In genomic region chr10:126124044-126124443, GRCh38 we compare ENCODE assay signal across 2 cellular contexts.
A peak's percentile ranks its signal among the peaks of the same experiment; 100 is the strongest.
TF ChIP-seq lines count a peak whose summit lies in the region.

No MANE protein-coding gene starts in this region.

TF ChIP-seq in HEK293T, 16 proteins besides CTCF, POLR2A, EP300 and RAD21:
- TF ChIP-seq FOXK2 (IDR thresholded peaks at IDR 0.05) (no peak), NFRKB (IDR thresholded peaks at IDR 0.05) (no peak), PKNOX1 (IDR thresholded peaks at IDR 0.05) (peak; percentile 55; the same call in 1 of the 2 replicates), ELF4 (IDR thresholded peaks at IDR 0.05) (no peak)

TF ChIP-seq in K562, 482 proteins besides CTCF, POLR2A, EP300 and RAD21:
- TF ChIP-seq, protein P1, sequence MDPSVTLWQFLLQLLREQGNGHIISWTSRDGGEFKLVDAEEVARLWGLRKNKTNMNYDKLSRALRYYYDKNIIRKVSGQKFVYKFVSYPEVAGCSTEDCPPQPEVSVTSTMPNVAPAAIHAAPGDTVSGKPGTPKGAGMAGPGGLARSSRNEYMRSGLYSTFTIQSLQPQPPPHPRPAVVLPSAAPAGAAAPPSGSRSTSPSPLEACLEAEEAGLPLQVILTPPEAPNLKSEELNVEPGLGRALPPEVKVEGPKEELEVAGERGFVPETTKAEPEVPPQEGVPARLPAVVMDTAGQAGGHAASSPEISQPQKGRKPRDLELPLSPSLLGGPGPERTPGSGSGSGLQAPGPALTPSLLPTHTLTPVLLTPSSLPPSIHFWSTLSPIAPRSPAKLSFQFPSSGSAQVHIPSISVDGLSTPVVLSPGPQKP (CRISPR knock-in tag; IDR thresholded peaks at IDR 0.05): no peak
- TF ChIP-seq PKNOX1 (IDR thresholded peaks at IDR 0.05): peak; percentile 57
